In the genomic region with DNA sequence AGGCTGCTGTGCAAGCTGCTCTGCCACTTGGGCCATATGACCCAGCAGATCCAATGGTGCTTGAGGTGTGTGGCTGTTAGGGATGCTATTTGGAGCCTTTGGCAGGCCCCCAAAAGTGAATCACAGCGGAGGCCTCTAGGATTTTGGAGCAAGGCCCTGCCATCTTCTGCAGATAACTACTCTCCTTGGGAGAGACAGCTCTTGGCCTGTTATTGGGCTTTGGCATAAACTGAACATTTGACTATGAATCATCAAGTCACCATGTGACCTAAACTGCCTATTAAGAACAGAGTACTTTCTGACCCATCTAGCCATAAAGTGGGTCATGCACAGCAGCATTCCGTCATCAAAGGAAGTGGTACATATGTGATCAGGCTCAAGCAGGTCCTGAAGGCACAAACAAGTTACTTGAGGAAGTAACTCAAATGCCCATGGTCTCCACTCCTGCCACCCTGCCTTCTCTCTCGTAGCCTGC, we compare ENCODE assay signal across 8 cellular contexts.
DNase-seq lines count a peak whose midpoint lies in the region; ATAC-seq and FAIRE-seq lines count a peak whose summit lies in the region.
"Not testable (repeated sequence)": the region's sequence is repeated elsewhere in the genome, so short reads cannot be mapped to it uniquely, and the experiment has no call there.

No MANE protein-coding gene starts in this region.

- not testable (repeated sequence) for H3K36me3 Mint-ChIP-seq in effector memory CD8-positive, alpha-beta T cell (ENCODE audit: insufficient read depth); naive thymus-derived CD4-positive, alpha-beta T cell

- H3K4me1 Mint-ChIP-seq in effector memory CD8-positive, alpha-beta T cell (ENCODE audit: low read depth in 2 of 2); naive thymus-derived CD4-positive, alpha-beta T cell: not testable (repeated sequence)

- intact Hi-C loops in Right ventricle myocardium superior (cut with DNase I); naive thymus-derived CD4-positive, alpha-beta T cell (cut with micrococcal nuclease): not testable (repeated sequence)

- not testable (repeated sequence) for H3K9me3 ChIP-seq in adipocyte (ENCODE audit: control insufficient read depth, low read length); naive thymus-derived CD4-positive, alpha-beta T cell (ENCODE audit: control insufficient read depth in 2 of 3, low read length in 3 of 3)

- ATAC-seq in effector memory CD8-positive, alpha-beta T cell (replicated peaks) = peak; percentile 91
- peak; percentile 34 for ATAC-seq in Right ventricle myocardium superior (ENCODE audit: poor library complexity)
- ATAC-seq in naive thymus-derived CD4-positive, alpha-beta T cell = peak; percentile 41

- peak; percentile 13 for DNase-seq in COLO829 (ENCODE audit: low spot score)
- DNase-seq in M059J (ENCODE audit: low read depth) = peak; percentile 38
- peak; percentile 30 for DNase-seq in T-helper 22 cell (ENCODE audit: low read depth)
- not testable (repeated sequence) for DNase-seq in adipocyte (ENCODE audit: low read depth); naive thymus-derived CD4-positive, alpha-beta T cell; urothelium cell line (ENCODE audit: low spot score)
- DNase-seq in effector memory CD8-positive, alpha-beta T cell = peak in 2 of 3 experiments; percentile 37 to 44
- DNase-seq in Right ventricle myocardium superior = peak; percentile 54

- POLR2A ChIA-PET in naive thymus-derived CD4-positive, alpha-beta T cell (lab: Charles Lee) = not testable (repeated sequence)

- CTCF ChIA-PET in naive thymus-derived CD4-positive, alpha-beta T cell (lab: Charles Lee) = not testable (repeated sequence)

- not testable (repeated sequence) for H3K9me3 Mint-ChIP-seq in effector memory CD8-positive, alpha-beta T cell; naive thymus-derived CD4-positive, alpha-beta T cell

- peaks cover 39% of the 10 kb centered on the region for H3K4me1 ChIP-seq in adipocyte (ENCODE audit: control insufficient read depth, insufficient read depth, low read length)
- H3K4me1 ChIP-seq in naive thymus-derived CD4-positive, alpha-beta T cell (ENCODE audit: control insufficient read depth in 2 of 2, insufficient read depth in 2 of 2, low read length in 2 of 2) = not testable (repeated sequence)

- H3K9ac ChIP-seq in adipocyte (ENCODE audit: low read length) = peak overlapping the region; percentile 37

- not testable (repeated sequence) for H3K4me3 ChIP-seq in adipocyte (ENCODE audit: low read length); naive thymus-derived CD4-positive, alpha-beta T cell (ENCODE audit: low read length)

- not testable (repeated sequence) for H3K36me3 ChIP-seq in adipocyte (ENCODE audit: control insufficient read depth, insufficient read depth, low read length, severe bottlenecking); naive thymus-derived CD4-positive, alpha-beta T cell (ENCODE audit: control insufficient read depth in 2 of 3, insufficient read depth in 3 of 3, low read length in 3 of 3)

- peak overlapping the region in 1 of 2 donors; percentile 85 for H3K27ac Mint-ChIP-seq in effector memory CD8-positive, alpha-beta T cell
- H3K27ac Mint-ChIP-seq in naive thymus-derived CD4-positive, alpha-beta T cell = not testable (repeated sequence)

- H3K27me3 ChIP-seq in adipocyte (replicated peaks; ENCODE audit: control insufficient read depth, insufficient read depth, low read length); naive thymus-derived CD4-positive, alpha-beta T cell (ENCODE audit: control insufficient read depth in 2 of 2, insufficient read depth in 2 of 2, low read length in 2 of 2): not testable (repeated sequence)

- H3K27me3 Mint-ChIP-seq in effector memory CD8-positive, alpha-beta T cell = not testable (repeated sequence)
- H3K27me3 Mint-ChIP-seq in naive thymus-derived CD4-positive, alpha-beta T cell = peaks cover 0 to 11% (median 1%) of the 10 kb centered on the region in 5 donors

- not testable (repeated sequence) for H3K27ac ChIP-seq in naive thymus-derived CD4-positive, alpha-beta T cell (ENCODE audit: low read depth, low read length)

- FAIRE-seq in urothelium cell line (lab: Jason Lieb, UNC) = peak; percentile 59

- not testable (repeated sequence) for H3K4me3 Mint-ChIP-seq in effector memory CD8-positive, alpha-beta T cell; naive thymus-derived CD4-positive, alpha-beta T cell

Comparison
In these comparisons a context has a peak if more than half of its experiments do, and no peak if none do; other contexts are left out.
1. ATAC-seq: peak in every context shown above with its lines; median percentile 91 in effector memory CD8-positive, alpha-beta T cell; 41 in naive thymus-derived CD4-positive, alpha-beta T cell; 34 in Right ventricle myocardium superior.